24 cellular contexts compared by ENCODE assay signal in genomic region chr6:155228549-155229166, GRCh38. TPM values are rescaled to one million over a fixed set of nuclear protein-coding genes. Genes with fewer than 3 reads are reported as not detected.
A peak's percentile ranks its signal among the peaks of the same experiment; 100 is the strongest.
DNase-seq lines count a peak whose midpoint lies in the region; ATAC-seq and TF ChIP-seq lines count a peak whose summit lies in the region.
"Had no signal": no experiment of that assay in that cellular context is flagged by ENCODE, and none has a peak within 500 bp of the region (broad histone marks: within the 10 kb centered on the region; RNA-seq: fewer than 3 reads in every experiment).

No MANE protein-coding gene starts in this region.

- DNase-seq in SK-N-SH (no peak), coronary artery (ENCODE audit: low spot score) (no peak), mesenchymal stem cell (no peak), upper lobe of left lung (no peak), sciatic nerve (ENCODE audit: low spot score) (no peak), colonic mucosa (no peak), NCI-H2227 treated with DMSO at 0.1 percent for 48 hours (lab: John Stamatoyannopoulos, UW) (no peak)
- DNase-seq: CD8-positive, alpha-beta T cell; lower lobe of right lung; NCI-H2029; NCI-H526 treated with DMSO at 0.1 percent for 48 hours; right lobe of liver; stimulated activated CD4-positive, alpha-beta T cell treated with anti-CD3 and anti-CD28 coated beads, Interleukin-2, amount 100 ng/mL, for 48 hours; stimulated activated CD8-positive, alpha-beta memory T cell treated with anti-CD3 and anti-CD28 coated beads, Interleukin-4, amount 100 ng/mL, for 48 hours had no signal

- H3K9ac ChIP-seq in SK-N-SH (no peak overlapping the region), mesenchymal stem cell (ENCODE audit: low read length) (peak overlapping the region; percentile 10), colonic mucosa (ENCODE audit: low read depth in 2 of 2, low read length in 2 of 2) (no peak overlapping the region)

- no peaks in the 10 kb centered on the region for H3K36me3 ChIP-seq in SK-N-SH (replicated peaks in 1 of 2; ENCODE audit: control insufficient read depth in 1 of 2, insufficient read depth in 2 of 2, low read length in 1 of 2)
- H3K36me3 ChIP-seq in mesenchymal stem cell (ENCODE audit: control insufficient read depth in 1 of 2, insufficient read depth in 2 of 2, low read depth in 1 of 2, low read length in 2 of 2), result no peaks in the 10 kb centered on the region
- H3K36me3 ChIP-seq in upper lobe of left lung, result no peaks in the 10 kb centered on the region
- H3K36me3 ChIP-seq in colonic mucosa, result no peaks in the 10 kb centered on the region
- H3K36me3 ChIP-seq: HAP-1, lower lobe of right lung, right lobe of liver, tibial nerve had no signal

- POLR2A ChIA-PET in SK-N-SH (lab: Yijun Ruan, JAX), result no interaction called here

- no peaks in the 10 kb centered on the region for H4K20me1 ChIP-seq in SK-N-SH (ENCODE audit: insufficient read depth)

- no peak overlapping the region for H2BK15ac ChIP-seq in mesenchymal stem cell (ENCODE audit: low read depth, poor library complexity, severe bottlenecking)

- H2BK120ac ChIP-seq in mesenchymal stem cell (ENCODE audit: low read depth, low read length), result no peak overlapping the region

- peaks cover 12 to 13% of the 10 kb centered on the region in 2 experiments; a peak in 2 of 4 replicates for H3K4me1 ChIP-seq in SK-N-SH (ENCODE audit: control insufficient read depth in 1 of 2, insufficient read depth in 2 of 2, low read depth in 1 of 2, low read length in 1 of 2)
- peaks cover 5% of the 10 kb centered on the region for H3K4me1 ChIP-seq in mesenchymal stem cell (ENCODE audit: control insufficient read depth, insufficient read depth, low read depth, low read length)
- no peaks in the 10 kb centered on the region for H3K4me1 ChIP-seq in upper lobe of left lung
- no peaks in the 10 kb centered on the region for H3K4me1 ChIP-seq in colonic mucosa
- H3K4me1 ChIP-seq: HAP-1, lower lobe of right lung, right lobe of liver, tibial nerve had no signal

- CTCF ChIA-PET in SK-N-SH (lab: Yijun Ruan, JAX), result interaction anchor here (0.6 kb wide), 1 partner anchor 38 kb away, joined by 5 read pairs; no protein-coding TSS in a partner anchor

- H3K79me1 ChIP-seq in mesenchymal stem cell (replicated peaks; ENCODE audit: low read length, poor library complexity, severe bottlenecking), result no peaks in the 10 kb centered on the region

- TF ChIP-seq CTCF in SK-N-SH (IDR thresholded peaks at IDR 0.05) (no peak), coronary artery (IDR thresholded peaks at IDR 0.05) (no peak), upper lobe of left lung (IDR thresholded peaks at IDR 0.05) (no peak), colonic mucosa (IDR thresholded peaks at IDR 0.05) (no peak)

- intact Hi-C loops in sciatic nerve (cut with DNase I), result no loop called here
- intact Hi-C loops in colonic mucosa (cut with DNase I), result no loop called here

- H3K4me2 ChIP-seq in SK-N-SH (no peak overlapping the region), mesenchymal stem cell (ENCODE audit: low read length, poor library complexity, severe bottlenecking) (no peak overlapping the region)

- peaks cover 6% of the 10 kb centered on the region for H3F3A ChIP-seq in SK-N-SH (replicated peaks; ENCODE audit: insufficient read depth)

- H3K27me3 ChIP-seq in SK-N-SH (ENCODE audit: insufficient read depth), result no peaks in the 10 kb centered on the region
- H3K27me3 ChIP-seq in mesenchymal stem cell (ENCODE audit: control insufficient read depth in 1 of 2, insufficient read depth in 1 of 2, low read length in 2 of 2), result no peaks in the 10 kb centered on the region
- H3K27me3 ChIP-seq in upper lobe of left lung, result no peaks in the 10 kb centered on the region
- H3K27me3 ChIP-seq in colonic mucosa, result no peaks in the 10 kb centered on the region
- H3K27me3 ChIP-seq: right lobe of liver, tibial nerve had no signal

- no peak for TF ChIP-seq RAD21 in SK-N-SH (IDR thresholded peaks at IDR 0.05; ENCODE audit: low read length)

- no peak overlapping the region for H2BK12ac ChIP-seq in mesenchymal stem cell (ENCODE audit: low read length in 2 of 2)

- H4K91ac ChIP-seq in mesenchymal stem cell (ENCODE audit: low read length), result peak overlapping the region; percentile 4

- TF ChIP-seq EP300 in SK-N-SH (IDR thresholded peaks at IDR 0.05; ENCODE audit: borderline replicate concordance in 1 of 2, low read depth in 1 of 2, low read length in 1 of 2) (no peak), upper lobe of left lung (IDR thresholded peaks at IDR 0.05) (no peak)

- no peaks in the 10 kb centered on the region for H3K9me3 ChIP-seq in SK-N-SH
- H3K9me3 ChIP-seq in mesenchymal stem cell (ENCODE audit: control insufficient read depth, low read length), result no peaks in the 10 kb centered on the region
- H3K9me3 ChIP-seq in upper lobe of left lung, result no peaks in the 10 kb centered on the region
- no peaks in the 10 kb centered on the region for H3K9me3 ChIP-seq in colonic mucosa
- H3K9me3 ChIP-seq: lower lobe of right lung, right lobe of liver, tibial nerve had no signal

- H3K18ac ChIP-seq in mesenchymal stem cell (ENCODE audit: low read depth in 1 of 2, low read length in 2 of 2), result no peak overlapping the region

- H3K79me2 ChIP-seq in SK-N-SH (ENCODE audit: insufficient read depth), result no peaks in the 10 kb centered on the region

- ATAC-seq in SK-N-SH treated with all-trans-retinoic acid at 6 μM for 48 hours, result no peak
- ATAC-seq in upper lobe of left lung (ENCODE audit: low FRiP score in 2 of 2), result peak; percentile 35 to 36
- ATAC-seq in sciatic nerve, result no peak
- ATAC-seq: CD8-positive, alpha-beta T cell; lower lobe of right lung had no signal

- H2AK5ac ChIP-seq in mesenchymal stem cell (ENCODE audit: low read length, severe bottlenecking), result no peak overlapping the region

- no peak for TF ChIP-seq POLR2A in upper lobe of left lung (IDR thresholded peaks at IDR 0.05)

- no peak overlapping the region for H3K4ac ChIP-seq in mesenchymal stem cell (ENCODE audit: low read depth in 1 of 2, low read length in 2 of 2)

- no peak overlapping the region for H4K8ac ChIP-seq in mesenchymal stem cell (ENCODE audit: low read length)

- H3K9me2 ChIP-seq in SK-N-SH, result no peaks in the 10 kb centered on the region

- no peak overlapping the region for H3K23ac ChIP-seq in mesenchymal stem cell (ENCODE audit: low read length in 2 of 2)

- H3K4me3 ChIP-seq in SK-N-SH (ENCODE audit: low read depth in 2 of 2, low read length in 1 of 2) (no peak overlapping the region), coronary artery (peak overlapping the region; percentile 62), mesenchymal stem cell (ENCODE audit: insufficient read depth in 1 of 2, low read depth in 1 of 2, low read length in 2 of 2) (no peak overlapping the region), upper lobe of left lung (no peak overlapping the region), colonic mucosa (no peak overlapping the region)
- H3K4me3 ChIP-seq: HAP-1, lower lobe of right lung, right lobe of liver, tibial nerve had no signal

- peak overlapping the region in 1 of 2 experiments; percentile 56; a peak in 1 of 4 replicates for H3K27ac ChIP-seq in SK-N-SH (ENCODE audit: low read depth in 2 of 2, low read length in 1 of 2)
- peak overlapping the region; percentile 28 to 86 for H3K27ac ChIP-seq in coronary artery
- H3K27ac ChIP-seq in mesenchymal stem cell (ENCODE audit: low read length, poor library complexity, severe bottlenecking), result no peak overlapping the region
- H3K27ac ChIP-seq in upper lobe of left lung, result no peak overlapping the region
- no peak overlapping the region for H3K27ac ChIP-seq in colonic mucosa
- H3K27ac ChIP-seq: lower lobe of right lung, right lobe of liver, tibial nerve had no signal

- WGBS in SK-N-SH (ENCODE audit: low lambda C conversion rate), result 92% methylated on average over 12 of the region's 13 CpGs
- WGBS in mesenchymal stem cell, result 95% methylated on average over 13 of the region's 13 CpGs
- WGBS in upper lobe of left lung, 2 donors, result 75 to 89% methylated on average over 13 of the region's 13 CpGs

- no peak overlapping the region for H2BK5ac ChIP-seq in mesenchymal stem cell (ENCODE audit: low read depth, low read length, poor library complexity, severe bottlenecking)

- H3K14ac ChIP-seq in mesenchymal stem cell (ENCODE audit: low read length in 2 of 2), result no peak overlapping the region

- no peak overlapping the region for H2AFZ ChIP-seq in SK-N-SH (ENCODE audit: low read depth)
- H2AFZ ChIP-seq in mesenchymal stem cell (ENCODE audit: low read depth, low read length), result no peak overlapping the region

TF ChIP-seq in SK-N-SH, 30 proteins besides CTCF, POLR2A, EP300 and RAD21 (continues in another document):
- TF ChIP-seq USF1 (IDR thresholded peaks at IDR 0.05; ENCODE audit: borderline replicate concordance, low read depth), result no peak
- no peak for TF ChIP-seq USF2 (IDR thresholded peaks at IDR 0.05; ENCODE audit: borderline replicate concordance, low read depth, low read length)
- TF ChIP-seq RXRA (IDR thresholded peaks at IDR 0.05; ENCODE audit: borderline replicate concordance, low read depth), result no peak
- no peak for TF ChIP-seq JUND (IDR thresholded peaks at IDR 0.05)

RNA-seq across cellular contexts. Expression of gene CLDN20, which starts 35.2 kb away (rescaled TPM):
- 0.07 TPM in 1 of 2 replicates, not detected in the other for polyA plus RNA-seq in SK-N-SH (2012; rRNA removed)
- polyA plus RNA-seq in SK-N-SH (2012; cell fraction: cytosol; rRNA removed), result 0.04 and 0.18 TPM in 2 replicates
- polyA plus RNA-seq in SK-N-SH (2012; cell fraction: nucleus; rRNA removed), result 0.06 and 0.39 TPM in 2 replicates
- polyA plus RNA-seq in mesenchymal stem cell (2013, experiment 1 of 2), result 0.10 TPM
- polyA plus RNA-seq in mesenchymal stem cell (2013, experiment 2 of 2), result not detected
- not detected for total RNA-seq in upper lobe of left lung
- total RNA-seq in sciatic nerve, result 2.2 TPM
- total RNA-seq in colonic mucosa, result not detected
- total RNA-seq: A172; activated T-helper 1 cell treated with anti-CD3 and anti-CD28 coated beads, Interleukin-12 subunit alpha, Interleukin-12 subunit beta, Interleukin-2, Interleukin-4 antibody, amounts not matched to agents 30 ng/mL and 10 ng/mL and 1 ng/mL, durations not matched to agents 14 hours and 24 hours and 36 hours; CD8-positive, alpha-beta T cell; dermis microvascular lymphatic vessel endothelial cell; frontal cortex; lower lobe of right lung; M059J; right lobe of liver had no signal
- polyA plus RNA-seq: adipose tissue, neural cell had no signal

Comparison
In these comparisons a context has a peak if more than half of its experiments do, and no peak if none do; other contexts are left out.
1. ATAC-seq: peak in upper lobe of left lung (2 of 2); none in SK-N-SH treated with all-trans-retinoic acid at 6 μM for 48 hours (single experiment) and sciatic nerve (single experiment).
2. H3K27ac ChIP-seq: peak in coronary artery (2 of 2); none in mesenchymal stem cell (single experiment), upper lobe of left lung (0 of 4) and colonic mucosa (single experiment).